1 cellular context compared by ENCODE assay signal in genomic region chr4:14853186-14853946, GRCh38.
A peak's percentile ranks its signal among the peaks of the same experiment; 100 is the strongest.
TF ChIP-seq lines count a peak whose summit lies in the region.

No MANE protein-coding gene starts in this region.

TF ChIP-seq in GM23338, 12 proteins besides CTCF, POLR2A, EP300 and RAD21 (continued from another document):
- TF ChIP-seq ZNF462 (CRISPR knock-in tag; IDR thresholded peaks at IDR 0.05) = peak; percentile 42; the same call in 1 of the 2 replicates
